Comparison of ENCODE assay signal across 1 cellular context in genomic region chr11:61429691-61430582, GRCh38.
TF ChIP-seq lines count a peak whose summit lies in the region.

A gene with protein sequence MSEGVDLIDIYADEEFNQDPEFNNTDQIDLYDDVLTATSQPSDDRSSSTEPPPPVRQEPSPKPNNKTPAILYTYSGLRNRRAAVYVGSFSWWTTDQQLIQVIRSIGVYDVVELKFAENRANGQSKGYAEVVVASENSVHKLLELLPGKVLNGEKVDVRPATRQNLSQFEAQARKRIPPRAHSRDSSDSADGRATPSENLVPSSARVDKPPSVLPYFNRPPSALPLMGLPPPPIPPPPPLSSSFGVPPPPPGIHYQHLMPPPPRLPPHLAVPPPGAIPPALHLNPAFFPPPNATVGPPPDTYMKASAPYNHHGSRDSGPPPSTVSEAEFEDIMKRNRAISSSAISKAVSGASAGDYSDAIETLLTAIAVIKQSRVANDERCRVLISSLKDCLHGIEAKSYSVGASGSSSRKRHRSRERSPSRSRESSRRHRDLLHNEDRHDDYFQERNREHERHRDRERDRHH (minus strand): TSS chr11:61429975. CDS start chr11:61429235, 740 bp downstream.
Gene SDHAF2 (plus strand): TSS chr11:61430124. CDS start chr11:61430147, 23 bp downstream.

TF ChIP-seq in WTC11, 78 proteins besides CTCF, POLR2A, EP300 and RAD21 (continued from another document and continues in another):
- TF ChIP-seq ERG (CRISPR knock-in tag; IDR thresholded peaks at IDR 0.05) (0 out of 2 replicates have a peak, but pooled peaks have one; percentile 35), STAT6 (CRISPR knock-in tag; conservative IDR thresholded peaks at IDR 0.05; ENCODE audit: low read depth) (0 out of 2 replicates have a peak, but pooled peaks have one; percentile 28), IRF2 (CRISPR knock-in tag; IDR thresholded peaks at IDR 0.05; ENCODE audit: borderline replicate concordance, low read depth) (no peak), GRHL2 (CRISPR knock-in tag; IDR thresholded peaks at IDR 0.05; ENCODE audit: insufficient replicate concordance, severe bottlenecking) (no peak), GABPB1 (CRISPR knock-in tag; IDR thresholded peaks at IDR 0.05) (peak; percentile 90), E2F5 (CRISPR knock-in tag; IDR thresholded peaks at IDR 0.05) (peak; percentile 96; the same call in 1 of the 2 replicates), PRRX2 (CRISPR knock-in tag; IDR thresholded peaks at IDR 0.05) (0 out of 2 replicates have a peak, but pooled peaks have one; percentile 59), GTF2I (CRISPR knock-in tag; conservative IDR thresholded peaks at IDR 0.05) (no peak), FOXK1 (CRISPR knock-in tag; IDR thresholded peaks at IDR 0.05) (peak; percentile 90), ARID4B (CRISPR knock-in tag; IDR thresholded peaks at IDR 0.05; ENCODE audit: borderline replicate concordance) (peak; percentile 96), ZNF281 (CRISPR knock-in tag; IDR thresholded peaks at IDR 0.05) (no peak), CREB1 (CRISPR knock-in tag; IDR thresholded peaks at IDR 0.05) (no peak), TCF7 (CRISPR knock-in tag; IDR thresholded peaks at IDR 0.05; ENCODE audit: low read depth) (peak; percentile 88), OVOL2 (CRISPR knock-in tag; IDR thresholded peaks at IDR 0.05; ENCODE audit: borderline replicate concordance) (no peak), EMX1 (CRISPR knock-in tag; IDR thresholded peaks at IDR 0.05) (no peak), E2F4 (CRISPR knock-in tag; IDR thresholded peaks at IDR 0.05; ENCODE audit: borderline replicate concordance, low read depth) (peak; percentile 91), ESRRA (CRISPR knock-in tag; IDR thresholded peaks at IDR 0.05; ENCODE audit: borderline replicate concordance) (no peak), ZBTB21 (CRISPR knock-in tag; IDR thresholded peaks at IDR 0.05; ENCODE audit: borderline replicate concordance) (0 out of 2 replicates have a peak, but pooled peaks have one; percentile 43), MLX (CRISPR knock-in tag; IDR thresholded peaks at IDR 0.05) (0 out of 2 replicates have a peak, but pooled peaks have one; percentile 9), FOXJ3 (CRISPR knock-in tag; IDR thresholded peaks at IDR 0.05; ENCODE audit: borderline replicate concordance) (no peak), JUN (CRISPR knock-in tag; IDR thresholded peaks at IDR 0.05) (peak; percentile 66; the same call in 1 of the 2 replicates), CREM (CRISPR knock-in tag; IDR thresholded peaks at IDR 0.05) (peak; percentile 83), ZNF416 (CRISPR knock-in tag; IDR thresholded peaks at IDR 0.05) (0 out of 2 replicates have a peak, but pooled peaks have one; percentile 18), TEAD4 (CRISPR knock-in tag; IDR thresholded peaks at IDR 0.05) (peak; percentile 38; the same call in 1 of the 2 replicates), NFE2L1 (CRISPR knock-in tag; IDR thresholded peaks at IDR 0.05) (peak; percentile 56; the same call in 1 of the 2 replicates)
- TF ChIP-seq, protein P1, sequence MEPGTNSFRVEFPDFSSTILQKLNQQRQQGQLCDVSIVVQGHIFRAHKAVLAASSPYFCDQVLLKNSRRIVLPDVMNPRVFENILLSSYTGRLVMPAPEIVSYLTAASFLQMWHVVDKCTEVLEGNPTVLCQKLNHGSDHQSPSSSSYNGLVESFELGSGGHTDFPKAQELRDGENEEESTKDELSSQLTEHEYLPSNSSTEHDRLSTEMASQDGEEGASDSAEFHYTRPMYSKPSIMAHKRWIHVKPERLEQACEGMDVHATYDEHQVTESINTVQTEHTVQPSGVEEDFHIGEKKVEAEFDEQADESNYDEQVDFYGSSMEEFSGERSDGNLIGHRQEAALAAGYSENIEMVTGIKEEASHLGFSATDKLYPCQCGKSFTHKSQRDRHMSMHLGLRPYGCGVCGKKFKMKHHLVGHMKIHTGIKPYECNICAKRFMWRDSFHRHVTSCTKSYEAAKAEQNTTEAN (CRISPR knock-in tag; IDR thresholded peaks at IDR 0.05): peak; percentile 95
- TF ChIP-seq, protein P2, sequence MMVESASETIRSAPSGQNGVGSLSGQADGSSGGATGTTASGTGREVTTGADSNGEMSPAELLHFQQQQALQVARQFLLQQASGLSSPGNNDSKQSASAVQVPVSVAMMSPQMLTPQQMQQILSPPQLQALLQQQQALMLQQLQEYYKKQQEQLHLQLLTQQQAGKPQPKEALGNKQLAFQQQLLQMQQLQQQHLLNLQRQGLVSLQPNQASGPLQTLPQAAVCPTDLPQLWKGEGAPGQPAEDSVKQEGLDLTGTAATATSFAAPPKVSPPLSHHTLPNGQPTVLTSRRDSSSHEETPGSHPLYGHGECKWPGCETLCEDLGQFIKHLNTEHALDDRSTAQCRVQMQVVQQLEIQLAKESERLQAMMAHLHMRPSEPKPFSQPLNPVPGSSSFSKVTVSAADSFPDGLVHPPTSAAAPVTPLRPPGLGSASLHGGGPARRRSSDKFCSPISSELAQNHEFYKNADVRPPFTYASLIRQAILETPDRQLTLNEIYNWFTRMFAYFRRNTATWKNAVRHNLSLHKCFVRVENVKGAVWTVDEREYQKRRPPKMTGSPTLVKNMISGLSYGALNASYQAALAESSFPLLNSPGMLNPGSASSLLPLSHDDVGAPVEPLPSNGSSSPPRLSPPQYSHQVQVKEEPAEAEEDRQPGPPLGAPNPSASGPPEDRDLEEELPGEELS (CRISPR knock-in tag; IDR thresholded peaks at IDR 0.05): peak; percentile 51; the same call in 1 of the 2 replicates
- TF ChIP-seq, protein P3, sequence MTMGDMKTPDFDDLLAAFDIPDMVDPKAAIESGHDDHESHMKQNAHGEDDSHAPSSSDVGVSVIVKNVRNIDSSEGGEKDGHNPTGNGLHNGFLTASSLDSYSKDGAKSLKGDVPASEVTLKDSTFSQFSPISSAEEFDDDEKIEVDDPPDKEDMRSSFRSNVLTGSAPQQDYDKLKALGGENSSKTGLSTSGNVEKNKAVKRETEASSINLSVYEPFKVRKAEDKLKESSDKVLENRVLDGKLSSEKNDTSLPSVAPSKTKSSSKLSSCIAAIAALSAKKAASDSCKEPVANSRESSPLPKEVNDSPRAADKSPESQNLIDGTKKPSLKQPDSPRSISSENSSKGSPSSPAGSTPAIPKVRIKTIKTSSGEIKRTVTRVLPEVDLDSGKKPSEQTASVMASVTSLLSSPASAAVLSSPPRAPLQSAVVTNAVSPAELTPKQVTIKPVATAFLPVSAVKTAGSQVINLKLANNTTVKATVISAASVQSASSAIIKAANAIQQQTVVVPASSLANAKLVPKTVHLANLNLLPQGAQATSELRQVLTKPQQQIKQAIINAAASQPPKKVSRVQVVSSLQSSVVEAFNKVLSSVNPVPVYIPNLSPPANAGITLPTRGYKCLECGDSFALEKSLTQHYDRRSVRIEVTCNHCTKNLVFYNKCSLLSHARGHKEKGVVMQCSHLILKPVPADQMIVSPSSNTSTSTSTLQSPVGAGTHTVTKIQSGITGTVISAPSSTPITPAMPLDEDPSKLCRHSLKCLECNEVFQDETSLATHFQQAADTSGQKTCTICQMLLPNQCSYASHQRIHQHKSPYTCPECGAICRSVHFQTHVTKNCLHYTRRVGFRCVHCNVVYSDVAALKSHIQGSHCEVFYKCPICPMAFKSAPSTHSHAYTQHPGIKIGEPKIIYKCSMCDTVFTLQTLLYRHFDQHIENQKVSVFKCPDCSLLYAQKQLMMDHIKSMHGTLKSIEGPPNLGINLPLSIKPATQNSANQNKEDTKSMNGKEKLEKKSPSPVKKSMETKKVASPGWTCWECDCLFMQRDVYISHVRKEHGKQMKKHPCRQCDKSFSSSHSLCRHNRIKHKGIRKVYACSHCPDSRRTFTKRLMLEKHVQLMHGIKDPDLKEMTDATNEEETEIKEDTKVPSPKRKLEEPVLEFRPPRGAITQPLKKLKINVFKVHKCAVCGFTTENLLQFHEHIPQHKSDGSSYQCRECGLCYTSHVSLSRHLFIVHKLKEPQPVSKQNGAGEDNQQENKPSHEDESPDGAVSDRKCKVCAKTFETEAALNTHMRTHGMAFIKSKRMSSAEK (CRISPR knock-in tag; IDR thresholded peaks at IDR 0.05; ENCODE audit: borderline replicate concordance): no peak
